8 cellular contexts compared by ENCODE assay signal in the genomic region with DNA sequence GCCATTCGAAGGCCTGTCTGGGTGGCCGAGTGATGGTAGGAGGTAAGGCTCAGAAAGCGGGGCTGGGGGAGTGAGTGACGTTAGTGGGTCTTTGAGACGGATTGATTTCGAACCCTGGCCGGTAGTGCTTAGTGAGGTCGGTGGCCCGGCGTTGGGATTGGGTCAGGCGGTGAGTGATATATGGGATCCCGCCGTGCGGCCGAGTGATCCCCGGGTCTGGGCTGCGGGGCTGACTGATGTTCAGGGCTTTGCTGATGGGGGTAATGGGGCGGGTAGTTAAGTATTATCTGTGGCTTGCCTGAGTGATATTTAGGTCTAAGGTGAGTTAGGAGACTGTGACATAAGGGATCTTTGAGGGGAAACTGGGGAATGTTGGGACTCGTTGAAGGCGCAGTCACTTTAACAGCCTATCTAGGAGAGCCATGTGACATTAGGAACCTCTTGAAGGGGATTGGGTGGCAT. TPM values are rescaled to one million over a fixed set of nuclear protein-coding genes. Genes with fewer than 3 reads are reported as not detected.
DNase-seq lines count a peak whose midpoint lies in the region; ATAC-seq, FAIRE-seq and TF ChIP-seq lines count a peak whose summit lies in the region.

No MANE protein-coding gene starts in this region.

- H3K36me3 Mint-ChIP-seq in CD4-positive, alpha-beta T cell (ENCODE audit: low read depth): peaks cover 49% of the 10 kb centered on the region

- H3K4me1 ChIP-seq in IMR-90 (ENCODE audit: control insufficient read depth, insufficient read depth, low read length): peaks cover 2% of the 10 kb centered on the region; the same call in 1 of the 2 replicates
- H3K4me1 ChIP-seq in mesenchymal stem cell (ENCODE audit: control insufficient read depth, insufficient read depth, low read depth, low read length): peaks cover 11% of the 10 kb centered on the region
- H3K4me1 ChIP-seq in vagina: peaks cover 25% of the 10 kb centered on the region

- H3K4me3 Mint-ChIP-seq in CD4-positive, alpha-beta T cell: peak overlapping the region; percentile 98

- H4K20me1 ChIP-seq in IMR-90 (ENCODE audit: insufficient read depth, low read length): peaks cover 4% of the 10 kb centered on the region; the same call in 1 of the 2 replicates

- CTCF ChIA-PET in CD4-positive, alpha-beta T cell (lab: Charles Lee): interaction anchor here (0.7 to 2.4 kb wide), 28 partner anchors 9 to 282 kb away, joined by 3 to 19 read pairs (median 6); a partner anchor contains a TSS
- CTCF ChIA-PET in IMR-90 (lab: Yijun Ruan, JAX): interaction anchor here (1.0 to 1.9 kb wide), 6 partner anchors 13 to 179 kb away, joined by 3 to 17 read pairs (median 4); a partner anchor contains a TSS

- no peak overlapping the region for H2BK20ac ChIP-seq in IMR-90 (ENCODE audit: low read depth, low read length)

- H3K79me1 ChIP-seq in IMR-90 (ENCODE audit: low read depth in 1 of 2, low read length in 2 of 2) (peaks cover 14 to 40% of the 10 kb centered on the region in 2 experiments), mesenchymal stem cell (replicated peaks; ENCODE audit: low read length, poor library complexity, severe bottlenecking) (peaks cover 15% of the 10 kb centered on the region)

- H4K5ac ChIP-seq in IMR-90 (ENCODE audit: low read depth, low read length): no peak overlapping the region

- H2BK12ac ChIP-seq in mesenchymal stem cell (ENCODE audit: low read length in 2 of 2): no peak overlapping the region

- no peaks in the 10 kb centered on the region for H3K27me3 ChIP-seq in CD4-positive, alpha-beta T cell (ENCODE audit: control insufficient read depth, insufficient read depth, low read length)
- H3K27me3 ChIP-seq in IMR-90 (ENCODE audit: control insufficient read depth, insufficient read depth, low read length) (no peaks in the 10 kb centered on the region), bronchial epithelial cell (ENCODE audit: control insufficient read depth, insufficient read depth, low read length) (no peaks in the 10 kb centered on the region), mesenchymal stem cell (ENCODE audit: control insufficient read depth in 1 of 2, insufficient read depth in 1 of 2, low read length in 2 of 2) (no peaks in the 10 kb centered on the region), vagina (no peaks in the 10 kb centered on the region)

- WGBS in IMR-90 (ENCODE audit: extremely low coverage in 2 of 2, insufficient read length in 1 of 2), 2 experiments: 0% methylated on average over 2 of the region's 20 CpGs; no CpG with 5 or more reads in 1 of the 2 experiments
- under 1% methylated on average over 20 of the region's 20 CpGs for WGBS in mesenchymal stem cell

- intact Hi-C loops in CD4-positive, alpha-beta T cell (cut with DNase I, micrococcal nuclease): loop anchor here (1.0 to 5.0 kb wide), 5 partner anchors 25 to 174 kb away; a partner anchor contains a TSS
- intact Hi-C loops in IMR-90 (cut with micrococcal nuclease): loop anchor here (2.0 kb wide), 1 partner anchor 125 kb away; a partner anchor contains a TSS
- intact Hi-C loops in vagina (cut with DNase I): loop anchor here (10.0 kb wide), 1 partner anchor 127 kb away; a partner anchor contains a TSS

- H3K4ac ChIP-seq in IMR-90 (ENCODE audit: low read depth, low read length) (peak overlapping the region; percentile 71), mesenchymal stem cell (ENCODE audit: low read depth in 1 of 2, low read length in 2 of 2) (peak overlapping the region in 1 of 2 experiments; percentile 78)

- no peaks in the 10 kb centered on the region for H3K9me3 Mint-ChIP-seq in CD4-positive, alpha-beta T cell

- TF ChIP-seq POLR2A in IMR-90 (IDR thresholded peaks at IDR 0.05; ENCODE audit: low read depth, low read length): no peak
- TF ChIP-seq POLR2A in vagina (IDR thresholded peaks at IDR 0.05): no peak

- dilution Hi-C loops in IMR-90 (cut with HindIII; ENCODE audit: low sequenced_read_pairs, unreplicated experiment): no loop called here

- peak overlapping the region in 1 of 2 experiments; percentile 82; a peak in 2 of 4 replicates for H4K8ac ChIP-seq in IMR-90 (ENCODE audit: low read depth in 2 of 2, low read length in 2 of 2)
- peak overlapping the region; percentile 35 for H4K8ac ChIP-seq in mesenchymal stem cell (ENCODE audit: low read length)

- H3K23ac ChIP-seq in IMR-90 (ENCODE audit: low read depth, low read length): peak overlapping the region; percentile 76
- H3K23ac ChIP-seq in mesenchymal stem cell (ENCODE audit: low read length in 2 of 2): no peak overlapping the region

- no peaks in the 10 kb centered on the region for H3K9me1 ChIP-seq in IMR-90 (ENCODE audit: insufficient read depth, low read length)

- DNase-seq in CD4-positive, alpha-beta T cell: no peak
- no peak for DNase-seq in IMR-90
- DNase-seq in bronchial epithelial cell (ENCODE audit: low read depth): peak; percentile 1
- DNase-seq in mesenchymal stem cell: peak; percentile 14
- DNase-seq in vagina (ENCODE audit: extremely low spot score in 2 of 2): no peak
- DNase-seq in LoVo (ENCODE audit: low spot score): no peak
- DNase-seq in T-helper 9 cell: no peak

- H3K9ac ChIP-seq in IMR-90 (ENCODE audit: low read depth, low read length): peak overlapping the region; percentile 76
- H3K9ac ChIP-seq in mesenchymal stem cell (ENCODE audit: low read length): peak overlapping the region; percentile 100

- H2BK120ac ChIP-seq in IMR-90 (ENCODE audit: low read depth, low read length) (no peak overlapping the region), mesenchymal stem cell (ENCODE audit: low read depth, low read length) (no peak overlapping the region)

- in situ Hi-C loops in IMR-90 (cut with MboI; ENCODE audit: low sequenced_read_pairs): no loop called here

- H2BK5ac ChIP-seq in IMR-90 (ENCODE audit: low read depth, low read length, poor library complexity, severe bottlenecking): peak overlapping the region; percentile 12
- no peak overlapping the region for H2BK5ac ChIP-seq in mesenchymal stem cell (ENCODE audit: low read depth, low read length, poor library complexity, severe bottlenecking)

- H3K27me3 Mint-ChIP-seq in CD4-positive, alpha-beta T cell: no peaks in the 10 kb centered on the region

- no peak for FAIRE-seq in bronchial epithelial cell (lab: Jason Lieb, UNC)

- ATAC-seq in CD4-positive, alpha-beta T cell (ENCODE audit: poor library complexity): no peak
- ATAC-seq in IMR-90 (ENCODE audit: low read depth): peak; percentile 3
- no peak for ATAC-seq in HG03571 (IDR thresholded peaks at IDR 0.05; ENCODE audit: unreplicated experiment)

- H3K4me2 ChIP-seq in IMR-90 (ENCODE audit: low read depth, low read length): peak overlapping the region; percentile 98
- H3K4me2 ChIP-seq in mesenchymal stem cell (ENCODE audit: low read length, poor library complexity, severe bottlenecking): peak overlapping the region; percentile 93

- H3K56ac ChIP-seq in IMR-90 (ENCODE audit: extremely low read depth, insufficient read depth, low read length): peak overlapping the region; percentile 44; the same call in 1 of the 2 replicates

- H4K91ac ChIP-seq in IMR-90 (ENCODE audit: insufficient read depth, low read depth, low read length): peak overlapping the region; percentile 43; the same call in 1 of the 2 replicates
- H4K91ac ChIP-seq in mesenchymal stem cell (ENCODE audit: low read length): no peak overlapping the region

- no peak overlapping the region for H2BK15ac ChIP-seq in IMR-90 (ENCODE audit: low read depth, low read length)
- no peak overlapping the region for H2BK15ac ChIP-seq in mesenchymal stem cell (ENCODE audit: low read depth, poor library complexity, severe bottlenecking)

- H3K18ac ChIP-seq in IMR-90 (ENCODE audit: low read depth, low read length) (no peak overlapping the region), mesenchymal stem cell (ENCODE audit: low read depth in 1 of 2, low read length in 2 of 2) (peak overlapping the region in 1 of 2 experiments; percentile 80)

- H3K36me3 ChIP-seq in IMR-90 (ENCODE audit: control insufficient read depth, insufficient read depth, low read length) (peaks cover 23% of the 10 kb centered on the region), bronchial epithelial cell (ENCODE audit: control insufficient read depth, insufficient read depth, low read length) (peaks cover 15% of the 10 kb centered on the region), mesenchymal stem cell (ENCODE audit: control insufficient read depth in 1 of 2, insufficient read depth in 2 of 2, low read depth in 1 of 2, low read length in 2 of 2) (peaks cover 23 to 40% of the 10 kb centered on the region in 2 experiments), vagina (peaks cover 0 to 35% of the 10 kb centered on the region in 2 donors)

- peak overlapping the region; percentile 97 for H2AK9ac ChIP-seq in IMR-90 (replicated peaks; ENCODE audit: low read depth, low read length, poor library complexity)

- H3K27ac Mint-ChIP-seq in CD4-positive, alpha-beta T cell: peak overlapping the region; percentile 97

- H2AFZ ChIP-seq in IMR-90 (replicated peaks; ENCODE audit: low read length, poor library complexity): peak overlapping the region; percentile 97
- H2AFZ ChIP-seq in mesenchymal stem cell (ENCODE audit: low read depth, low read length): no peak overlapping the region

- H3K14ac ChIP-seq in IMR-90 (replicated peaks; ENCODE audit: low read depth, low read length) (peak overlapping the region; percentile 86), mesenchymal stem cell (ENCODE audit: low read length in 2 of 2) (peak overlapping the region in 1 of 2 experiments; percentile 72)

- peak overlapping the region; percentile 57 for H3K4me3 ChIP-seq in IMR-90 (ENCODE audit: insufficient read depth, low read depth, low read length)
- H3K4me3 ChIP-seq in bronchial epithelial cell (ENCODE audit: low read depth, low read length): peak overlapping the region; percentile 53
- peak overlapping the region; percentile 74 to 94 for H3K4me3 ChIP-seq in mesenchymal stem cell (ENCODE audit: insufficient read depth in 1 of 2, low read depth in 1 of 2, low read length in 2 of 2)
- H3K4me3 ChIP-seq in vagina: peak overlapping the region; percentile 67 to 82

- peaks cover 58% of the 10 kb centered on the region for H3K4me1 Mint-ChIP-seq in CD4-positive, alpha-beta T cell (ENCODE audit: low read depth)

- no peak for TF ChIP-seq CTCF in CD4-positive, alpha-beta T cell (IDR thresholded peaks at IDR 0.05)
- no peak for TF ChIP-seq CTCF in IMR-90 (conservative IDR thresholded peaks at IDR 0.05; ENCODE audit: low read depth, low read length)
- TF ChIP-seq CTCF in bronchial epithelial cell (IDR thresholded peaks at IDR 0.05; ENCODE audit: insufficient read depth, low read length, severe bottlenecking): no peak
- no peak for TF ChIP-seq CTCF in vagina (IDR thresholded peaks at IDR 0.05)

- no peak for TF ChIP-seq RAD21 in IMR-90 (IDR thresholded peaks at IDR 0.05; ENCODE audit: low read length)

- no peaks in the 10 kb centered on the region for H3K9me3 ChIP-seq in CD4-positive, alpha-beta T cell (ENCODE audit: control insufficient read depth, low read length)
- no peaks in the 10 kb centered on the region for H3K9me3 ChIP-seq in IMR-90 (ENCODE audit: control insufficient read depth, insufficient read depth, low read length)
- H3K9me3 ChIP-seq in mesenchymal stem cell (ENCODE audit: control insufficient read depth, low read length): no peaks in the 10 kb centered on the region
- no peaks in the 10 kb centered on the region for H3K9me3 ChIP-seq in vagina

- POLR2A ChIA-PET in CD4-positive, alpha-beta T cell (lab: Charles Lee): interaction anchor here (0.6 to 4.4 kb wide), 23 partner anchors 7 to 1597 kb away, joined by 3 to 172 read pairs (median 12); a partner anchor contains a TSS
- POLR2A ChIA-PET in IMR-90 (lab: Charles Lee; ENCODE audit: unreplicated experiment): no interaction called here

- peak overlapping the region; percentile 81 for H3K27ac ChIP-seq in CD4-positive, alpha-beta T cell (ENCODE audit: low read depth, low read length)
- H3K27ac ChIP-seq in IMR-90 (ENCODE audit: insufficient read depth, low read length) (peak overlapping the region; percentile 47), mesenchymal stem cell (ENCODE audit: low read length, poor library complexity, severe bottlenecking) (no peak overlapping the region), vagina (peak overlapping the region; percentile 68)

- H2AK5ac ChIP-seq in IMR-90 (ENCODE audit: low read depth, low read length) (peak overlapping the region; percentile 71), mesenchymal stem cell (ENCODE audit: low read length, severe bottlenecking) (peak overlapping the region; percentile 37)

- TSS peak; percentile 65 for BruUV-seq in IMR-90 (replicated peaks; lab: Mats Ljungman, UMichigan)

RNA-seq across cellular contexts. Expression of a gene that starts 0.4 kb away (rescaled TPM):
- 10 to 100 TPM; 61.3 to 67.4 TPM for total RNA-seq in CD4-positive, alpha-beta T cell
- total RNA-seq in IMR-90 (2012; rRNA removed): 213 and 216 TPM in 2 replicates
- polyA plus RNA-seq in IMR-90 (2012; rRNA removed): 148 and 158 TPM in 2 replicates
- 133 and 153 TPM in 2 replicates for polyA plus RNA-seq in IMR-90 (2012; cell fraction: cytosol; rRNA removed)
- polyA plus RNA-seq in IMR-90 (2012; cell fraction: nucleus; rRNA removed; ENCODE audit: low replicate concordance): 114 and 174 TPM in 2 replicates
- total RNA-seq in bronchial epithelial cell: 89.2 and 99.3 TPM in 2 replicates
- polyA plus RNA-seq in mesenchymal stem cell (2013, experiment 1 of 2): 75.6 TPM
- 75.9 TPM for polyA plus RNA-seq in mesenchymal stem cell (2013, experiment 2 of 2)
- total RNA-seq in vagina: 74.9 TPM

RNA-seq across cellular contexts. Expression of a gene that starts 25.4 kb away (rescaled TPM):
- 1 to 10 TPM; 2.4 to 3.8 TPM for total RNA-seq in CD4-positive, alpha-beta T cell
- total RNA-seq in IMR-90 (2012; rRNA removed): 5.8 and 6.5 TPM in 2 replicates
- polyA plus RNA-seq in IMR-90 (2012; rRNA removed): 0.57 and 1.6 TPM in 2 replicates
- polyA plus RNA-seq in IMR-90 (2012; cell fraction: cytosol; rRNA removed): 0.15 and 0.24 TPM in 2 replicates
- 0.29 and 3.6 TPM in 2 replicates for polyA plus RNA-seq in IMR-90 (2012; cell fraction: nucleus; rRNA removed; ENCODE audit: low replicate concordance)
- 2.2 and 2.4 TPM in 2 replicates for total RNA-seq in bronchial epithelial cell
- polyA plus RNA-seq in mesenchymal stem cell (2013, experiment 1 of 2): 0.64 TPM
- polyA plus RNA-seq in mesenchymal stem cell (2013, experiment 2 of 2): 0.45 TPM
- total RNA-seq in vagina: 5.2 TPM

RNA-seq across cellular contexts. Expression of a gene that starts 37.0 kb away (rescaled TPM):
- total RNA-seq in CD4-positive, alpha-beta T cell: 10 to 100 TPM; 16.3 to 19.1 TPM
- total RNA-seq in IMR-90 (2012; rRNA removed) (under 0.01 TPM in 1 of 2 replicates, not detected in the other), bronchial epithelial cell (0.38 and 0.53 TPM in 2 replicates), vagina (31.7 TPM)
- 0.03 TPM in 2 replicates for polyA plus RNA-seq in IMR-90 (2012; rRNA removed)
- polyA plus RNA-seq in IMR-90 (2012; cell fraction: cytosol; rRNA removed): 0.05 and 0.06 TPM in 2 replicates
- 0.13 and 0.32 TPM in 2 replicates for polyA plus RNA-seq in IMR-90 (2012; cell fraction: nucleus; rRNA removed; ENCODE audit: low replicate concordance)
- 0.03 TPM for polyA plus RNA-seq in mesenchymal stem cell (2013, experiment 1 of 2)
- 0.01 TPM for polyA plus RNA-seq in mesenchymal stem cell (2013, experiment 2 of 2)

Comparison
In these comparisons a context has a peak if more than half of its experiments do, and no peak if none do; other contexts are left out.
1. DNase-seq: peak in bronchial epithelial cell (single experiment) and mesenchymal stem cell (single experiment); none in CD4-positive, alpha-beta T cell (0 of 10), IMR-90 (single experiment), vagina (0 of 2), LoVo (single experiment) and T-helper 9 cell (single experiment).
2. RNA of a gene that starts 37.0 kb away (total RNA-seq): 31.7 TPM in vagina (single experiment) and 16.3 to 19.1 TPM in CD4-positive, alpha-beta T cell; 0.38 to 0.53 TPM in bronchial epithelial cell and under 0.01 TPM in IMR-90; every median in the first group is over 10 times any median in the second.
3. Peak in every context shown above with its lines, with median percentiles within 50 percentile points of each other: H3K4me3 ChIP-seq.